Comparison of ENCODE assay signal across 8 cellular contexts in the genomic region with DNA sequence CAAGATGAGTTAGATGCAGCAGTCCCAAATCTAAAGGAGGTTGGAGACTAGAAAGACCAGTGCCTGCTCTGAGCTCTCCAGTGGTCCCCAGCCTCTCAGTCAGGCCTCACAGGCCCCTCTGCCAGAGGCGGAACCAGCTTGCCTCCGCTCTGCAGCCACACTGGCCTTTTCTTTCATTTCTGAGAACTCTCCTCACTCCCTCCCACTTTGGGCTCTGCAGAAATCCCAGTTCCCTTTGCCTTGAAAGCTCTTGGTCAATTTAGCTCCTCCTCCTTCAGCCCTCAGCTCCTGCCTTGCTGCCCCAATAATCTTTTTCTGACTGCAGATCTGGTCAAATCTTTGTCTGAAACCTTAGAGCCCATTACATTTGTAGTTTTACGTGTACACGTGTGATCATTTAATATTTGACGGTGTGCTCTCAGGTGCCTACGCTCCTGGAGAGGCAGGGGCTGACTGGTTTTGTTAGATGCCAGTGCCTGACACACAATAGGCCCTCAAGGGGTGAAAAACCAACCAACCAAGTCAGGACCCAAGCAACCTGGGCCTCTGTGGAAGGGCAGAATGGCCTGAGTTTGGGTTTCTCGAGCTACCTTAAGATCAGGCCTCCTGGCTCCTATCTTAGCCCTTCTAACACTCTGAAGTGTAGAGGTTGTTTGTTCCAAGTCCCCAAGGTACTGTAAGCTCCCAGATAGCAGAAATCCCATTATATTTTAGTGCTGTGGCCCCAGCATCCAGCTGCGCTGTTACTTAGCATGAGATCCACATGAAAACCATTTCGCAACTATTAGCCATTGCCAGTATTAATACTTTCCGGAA. TPM values are rescaled to one million over a fixed set of nuclear protein-coding genes. Genes with fewer than 3 reads are reported as not detected.
DNase-seq lines count a peak whose midpoint lies in the region; TF ChIP-seq lines count a peak whose summit lies in the region.

No MANE protein-coding gene starts in this region.

- peaks cover 2% of the 10 kb centered on the region for H3K27me3 Mint-ChIP-seq in HFFc6 (ENCODE audit: insufficient read depth)
- H3K27me3 Mint-ChIP-seq in activated naive CD8-positive, alpha-beta T cell treated with anti-CD3 and anti-CD28 coated beads for 36 hours = no peaks in the 10 kb centered on the region

- 0 out of 2 replicates have a peak, but pooled peaks have one; percentile 10 for TF ChIP-seq CTCF in AG04450 (IDR thresholded peaks at IDR 0.05; ENCODE audit: low read depth, low read length)
- no peak for TF ChIP-seq CTCF in HFFc6 (IDR thresholded peaks at IDR 0.05)
- no peak for TF ChIP-seq CTCF in right atrium auricular region (IDR thresholded peaks at IDR 0.05)

- peak overlapping the region; percentile 90; the same call in 1 of the 2 replicates for H3K4me3 Mint-ChIP-seq in HFFc6
- H3K4me3 Mint-ChIP-seq in activated naive CD8-positive, alpha-beta T cell treated with anti-CD3 and anti-CD28 coated beads for 36 hours = peak overlapping the region; percentile 73

- H3K4me3 ChIP-seq in AG04450 (ENCODE audit: low read depth, low read length) (peak overlapping the region; percentile 65), right atrium auricular region (peak overlapping the region; percentile 58 to 72)

- H3K4me1 ChIP-seq in right atrium auricular region = peaks cover 0 to 62% of the 10 kb centered on the region in 2 donors

- H3K36me3 Mint-ChIP-seq in HFFc6 (ENCODE audit: low read depth) = 0 out of 2 replicates have a peak, but pooled peaks cover 3% of the 10 kb centered on the region
- peaks cover 21% of the 10 kb centered on the region for H3K36me3 Mint-ChIP-seq in activated naive CD8-positive, alpha-beta T cell treated with anti-CD3 and anti-CD28 coated beads for 36 hours

- no peak overlapping the region for H3K27ac Mint-ChIP-seq in HFFc6
- no peak overlapping the region for H3K27ac Mint-ChIP-seq in activated naive CD8-positive, alpha-beta T cell treated with anti-CD3 and anti-CD28 coated beads for 36 hours

- POLR2A ChIA-PET in AG04450 (lab: Yijun Ruan, JAX) = interaction anchor here (0.6 to 1.2 kb wide), 5 partner anchors 10 to 445 kb away, joined by 3 to 11 read pairs (median 4); no protein-coding TSS in a partner anchor

- CTCF ChIA-PET in AG04450 (lab: Charles Lee) = interaction anchor here (0.6 to 1.5 kb wide), 5 partner anchors 12 to 1358 kb away, joined by 3 to 4 read pairs (median 4); no protein-coding TSS in a partner anchor

- H3K27me3 ChIP-seq in AG04450 (ENCODE audit: control insufficient read depth, insufficient read depth, low read length) = no peaks in the 10 kb centered on the region
- no peaks in the 10 kb centered on the region for H3K27me3 ChIP-seq in right atrium auricular region

- H3K4me1 Mint-ChIP-seq in HFFc6 (ENCODE audit: low read depth) = peaks cover 33% of the 10 kb centered on the region
- H3K4me1 Mint-ChIP-seq in activated naive CD8-positive, alpha-beta T cell treated with anti-CD3 and anti-CD28 coated beads for 36 hours = peaks cover 31% of the 10 kb centered on the region

- H3K9me3 Mint-ChIP-seq in HFFc6 = no peaks in the 10 kb centered on the region
- no peaks in the 10 kb centered on the region for H3K9me3 Mint-ChIP-seq in activated naive CD8-positive, alpha-beta T cell treated with anti-CD3 and anti-CD28 coated beads for 36 hours

- peak overlapping the region; percentile 59 for H3K27ac ChIP-seq in AG04450 (ENCODE audit: low read depth, low read length)
- H3K27ac ChIP-seq in right atrium auricular region = peak overlapping the region; percentile 92 to 98

- no peaks in the 10 kb centered on the region for H3K9me3 ChIP-seq in AG04450 (ENCODE audit: control insufficient read depth, insufficient read depth, low read length)
- no peaks in the 10 kb centered on the region for H3K9me3 ChIP-seq in right atrium auricular region

- no peaks in the 10 kb centered on the region for H3K36me3 ChIP-seq in right atrium auricular region

- DNase-seq in AG04450 (ENCODE audit: low read depth, low spot score) = no peak
- DNase-seq in HFFc6 = no peak
- no peak for DNase-seq in activated naive CD8-positive, alpha-beta T cell treated with anti-CD3 and anti-CD28 coated beads for 36 hours
- peak; percentile 65 for DNase-seq in right atrium auricular region (ENCODE audit: low spot score)
- DNase-seq in retina = peak; percentile 68
- DNase-seq in activated effector memory CD4-positive, alpha-beta T cell treated with anti-CD3 and anti-CD28 coated beads, Interleukin-2, amount 50 U/mL, for 16 hours = no peak
- no peak for DNase-seq in OCI-M2 (lab: John Stamatoyannopoulos, UW; ENCODE audit: unreplicated experiment)
- DNase-seq in activated CD4-positive, alpha-beta T cell treated with anti-CD3 and anti-CD28 coated beads, Interleukin-2, amount 50 U/mL, for 4 hours = no peak

RNA-seq across cellular contexts. Expression of a gene that starts 1.1 kb away (rescaled TPM):
- polyA plus RNA-seq in AG04450 (2011; rRNA removed) = 49.1 and 77.7 TPM in 2 replicates
- 18.8 and 34.7 TPM in 2 replicates for polyA minus RNA-seq in AG04450 (2011; rRNA and poly(A)+ RNA removed)
- total RNA-seq in HFFc6 (2021; fragmentation: NEBNext Ultra II Directional; extraction: Animal tissue kit (Norgen Biotek cat#: 25700)) = 10 to 100 TPM; 46.4 to 62.6 (median 51.6) TPM
- 10 to 100 TPM; 77.2 to 85.5 TPM for total RNA-seq in activated naive CD8-positive, alpha-beta T cell treated with anti-CD3 and anti-CD28 coated beads for 36 hours
- total RNA-seq in right atrium auricular region = 100 to 1,000 TPM; 103 to 158 TPM

Comparison
In these comparisons a context has a peak if more than half of its experiments do, and no peak if none do; other contexts are left out.
1. DNase-seq: peak in right atrium auricular region (single experiment) and retina (single experiment); none in AG04450 (single experiment), HFFc6 (single experiment), activated naive CD8-positive, alpha-beta T cell treated with anti-CD3 and anti-CD28 coated beads for 36 hours (single experiment), activated effector memory CD4-positive, alpha-beta T cell treated with anti-CD3 and anti-CD28 coated beads, Interleukin-2, amount 50 U/mL, for 16 hours (single experiment), OCI-M2 (single experiment) and activated CD4-positive, alpha-beta T cell treated with anti-CD3 and anti-CD28 coated beads, Interleukin-2, amount 50 U/mL, for 4 hours (0 of 2).